Comparison of ENCODE assay signal across 28 cellular contexts in the genomic region with DNA sequence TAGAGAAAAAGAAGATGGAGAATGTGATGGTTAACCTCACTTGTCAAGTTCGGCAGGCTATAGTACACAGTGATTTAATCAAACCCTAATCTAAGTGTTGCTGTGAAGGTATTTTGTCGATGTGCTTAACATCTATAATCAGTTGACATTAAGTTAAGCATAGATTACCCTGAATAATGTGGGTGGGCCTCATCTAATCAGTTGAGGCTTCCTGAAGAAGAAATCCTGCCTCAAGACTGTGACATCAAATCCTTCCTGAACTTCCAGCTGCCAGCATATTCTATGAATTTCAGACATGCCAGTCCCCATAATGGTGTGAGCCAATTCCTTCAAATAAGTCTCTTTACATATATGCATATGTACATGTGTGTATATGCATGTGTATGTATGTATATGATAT.
"Had no signal": no experiment of that assay in that cellular context is flagged by ENCODE, and none has a peak within 500 bp of the region (broad histone marks: within the 10 kb centered on the region; RNA-seq: fewer than 3 reads in every experiment).

No MANE protein-coding gene starts in this region.

- H3K4me3 ChIP-seq: colonic mucosa, coronary artery, esophagus muscularis mucosa, esophagus squamous epithelium, gastrocnemius medialis, gastroesophageal sphincter, heart left ventricle, heart right ventricle had no signal

- H3K36me3 ChIP-seq: colonic mucosa, esophagus muscularis mucosa, esophagus squamous epithelium, gastrocnemius medialis, gastroesophageal sphincter, heart left ventricle, heart right ventricle had no signal

- FAIRE-seq: colon, endometrium, endothelial cell of umbilical vein, frontal cortex had no signal

- H3K27me3 ChIP-seq: colonic mucosa, dorsolateral prefrontal cortex, esophagus muscularis mucosa, esophagus squamous epithelium, foreskin keratinocyte, gastrocnemius medialis, gastroesophageal sphincter, heart left ventricle, heart right ventricle had no signal

- H3K9me3 ChIP-seq: colonic mucosa, esophagus muscularis mucosa, esophagus squamous epithelium, gastrocnemius medialis had no signal

- H3K27ac ChIP-seq: colonic mucosa, coronary artery, dorsolateral prefrontal cortex, epithelial cell of prostate, esophagus muscularis mucosa, esophagus squamous epithelium, foreskin keratinocyte, gastrocnemius medialis, gastroesophageal sphincter, heart left ventricle, heart right ventricle had no signal

- ATAC-seq: effector memory CD8-positive, alpha-beta T cell; esophagus mucosa; foreskin keratinocyte; gastrocnemius medialis; gastroesophageal sphincter; heart left ventricle; heart right ventricle had no signal

- DNase-seq: colonic mucosa; cortex of kidney; dermis blood vessel endothelial cell; dorsolateral prefrontal cortex; effector CD4-positive, alpha-beta T cell; effector CD8-positive, alpha-beta T cell; effector memory CD4-positive, alpha-beta T cell; effector memory CD8-positive, alpha-beta T cell; endodermal cell; erythroblast; esophagus squamous epithelium; foreskin fibroblast; foreskin keratinocyte; foreskin melanocyte; gastrocnemius medialis; glutamatergic neuron; head of caudate nucleus; heart left ventricle; heart right ventricle had no signal

- H3K4me1 ChIP-seq: colonic mucosa, esophagus muscularis mucosa, esophagus squamous epithelium, foreskin keratinocyte, gastrocnemius medialis, gastroesophageal sphincter, heart left ventricle, heart right ventricle had no signal
